23 cellular contexts compared by ENCODE assay signal in genomic region chr1:84168783-84169182, GRCh38. TPM values are rescaled to one million over a fixed set of nuclear protein-coding genes. Genes with fewer than 3 reads are reported as not detected.
DNase-seq lines count a peak whose midpoint lies in the region; ATAC-seq and TF ChIP-seq lines count a peak whose summit lies in the region.
"Had no signal": no experiment of that assay in that cellular context is flagged by ENCODE, and none has a peak within 500 bp of the region (broad histone marks: within the 10 kb centered on the region; RNA-seq: fewer than 3 reads in every experiment).

No MANE protein-coding gene starts in this region.

- H3K9me3 Mint-ChIP-seq in CD4-positive, alpha-beta T cell, result no peaks in the 10 kb centered on the region
- H3K9me3 Mint-ChIP-seq in CD8-positive, alpha-beta memory T cell, result no peaks in the 10 kb centered on the region
- no peaks in the 10 kb centered on the region for H3K9me3 Mint-ChIP-seq in central memory CD8-positive, alpha-beta T cell
- H3K9me3 Mint-ChIP-seq in naive thymus-derived CD4-positive, alpha-beta T cell, result no peaks in the 10 kb centered on the region
- H3K9me3 Mint-ChIP-seq: GM23338 had no signal

- POLR2A ChIA-PET in CD4-positive, alpha-beta T cell (lab: Charles Lee), result interaction anchor here (1.2 kb wide), 1 partner anchor 24 kb away, joined by 5 read pairs; the partner anchor contains the start of gene PRKACB
- POLR2A ChIA-PET in CD8-positive, alpha-beta memory T cell (lab: Charles Lee), result no interaction called here
- POLR2A ChIA-PET in naive thymus-derived CD4-positive, alpha-beta T cell (lab: Charles Lee), result interaction anchor here (0.9 to 1.2 kb wide), 2 partner anchors 22 to 24 kb away, joined by 4 to 6 read pairs; partner anchors contain the start of gene PRKACB

- no peak for ATAC-seq in CD4-positive, alpha-beta T cell (ENCODE audit: poor library complexity)
- no peak for ATAC-seq in central memory CD8-positive, alpha-beta T cell (replicated peaks; ENCODE audit: extremely low read depth, poor library complexity, severe bottlenecking)
- ATAC-seq in naive thymus-derived CD4-positive, alpha-beta T cell, result no peak
- no peak for ATAC-seq in GM21529 (IDR thresholded peaks at IDR 0.05; ENCODE audit: unreplicated experiment)
- ATAC-seq: GM23338, K562 had no signal

- peaks cover 92% of the 10 kb centered on the region for H3K4me1 Mint-ChIP-seq in CD4-positive, alpha-beta T cell (ENCODE audit: low read depth)
- H3K4me1 Mint-ChIP-seq in CD8-positive, alpha-beta memory T cell, result peaks cover 73 to 95% (median 92%) of the 10 kb centered on the region in 3 donors
- H3K4me1 Mint-ChIP-seq in central memory CD8-positive, alpha-beta T cell, result peaks cover 68% of the 10 kb centered on the region
- peaks cover 35 to 97% (median 88%) of the 10 kb centered on the region in 7 donors for H3K4me1 Mint-ChIP-seq in naive thymus-derived CD4-positive, alpha-beta T cell

- H3K36me3 ChIP-seq in CD8-positive, alpha-beta memory T cell (ENCODE audit: insufficient read depth, low read length), result no peaks in the 10 kb centered on the region
- H3K36me3 ChIP-seq in naive thymus-derived CD4-positive, alpha-beta T cell (ENCODE audit: control insufficient read depth in 2 of 3, insufficient read depth in 3 of 3, low read length in 3 of 3), result no peaks in the 10 kb centered on the region

- peaks cover 46% of the 10 kb centered on the region for H3K4me1 ChIP-seq in CD8-positive, alpha-beta memory T cell (ENCODE audit: insufficient read depth, low read length)
- H3K4me1 ChIP-seq in naive thymus-derived CD4-positive, alpha-beta T cell (ENCODE audit: control insufficient read depth in 2 of 2, insufficient read depth in 2 of 2, low read length in 2 of 2), result peaks cover 28 to 44% of the 10 kb centered on the region in 2 donors
- H3K4me1 ChIP-seq: Caco-2 had no signal

- H3K4me3 Mint-ChIP-seq in CD4-positive, alpha-beta T cell, result no peak overlapping the region
- H3K4me3 Mint-ChIP-seq in CD8-positive, alpha-beta memory T cell, result peak overlapping the region in 3 of 7 donors; percentile 9 to 55 (median 20)
- no peak overlapping the region for H3K4me3 Mint-ChIP-seq in central memory CD8-positive, alpha-beta T cell
- H3K4me3 Mint-ChIP-seq in naive thymus-derived CD4-positive, alpha-beta T cell, result peak overlapping the region in 4 of 10 donors; percentile 3 to 46 (median 18)
- H3K4me3 Mint-ChIP-seq: GM23338 had no signal

- peak overlapping the region; percentile 24 for H3K27ac Mint-ChIP-seq in CD4-positive, alpha-beta T cell
- H3K27ac Mint-ChIP-seq in CD8-positive, alpha-beta memory T cell, result peak overlapping the region; percentile 10 to 72 (median 55)
- peak overlapping the region; percentile 67 for H3K27ac Mint-ChIP-seq in central memory CD8-positive, alpha-beta T cell (ENCODE audit: low read depth)
- H3K27ac Mint-ChIP-seq in naive thymus-derived CD4-positive, alpha-beta T cell, result peak overlapping the region in 5 of 9 donors; percentile 6 to 68 (median 54)
- H3K27ac Mint-ChIP-seq: GM23338 had no signal

- CTCF ChIA-PET in CD4-positive, alpha-beta T cell (lab: Charles Lee), result interaction anchor here (0.6 to 2.0 kb wide), 4 partner anchors 9 to 1109 kb away, joined by 3 to 5 read pairs (median 4); no protein-coding TSS in a partner anchor
- CTCF ChIA-PET in CD8-positive, alpha-beta memory T cell (lab: Charles Lee), result no interaction called here
- CTCF ChIA-PET in naive thymus-derived CD4-positive, alpha-beta T cell (lab: Charles Lee), result no interaction called here

- H3K27me3 Mint-ChIP-seq in CD4-positive, alpha-beta T cell, result no peaks in the 10 kb centered on the region
- H3K27me3 Mint-ChIP-seq in CD8-positive, alpha-beta memory T cell, result no peaks in the 10 kb centered on the region
- no peaks in the 10 kb centered on the region for H3K27me3 Mint-ChIP-seq in central memory CD8-positive, alpha-beta T cell
- H3K27me3 Mint-ChIP-seq in naive thymus-derived CD4-positive, alpha-beta T cell, result no peaks in the 10 kb centered on the region

- H3K9me3 ChIP-seq in CD4-positive, alpha-beta T cell (ENCODE audit: control insufficient read depth, low read length), result no peaks in the 10 kb centered on the region
- no peaks in the 10 kb centered on the region for H3K9me3 ChIP-seq in CD8-positive, alpha-beta memory T cell (ENCODE audit: low read length)
- H3K9me3 ChIP-seq in naive thymus-derived CD4-positive, alpha-beta T cell (ENCODE audit: control insufficient read depth in 2 of 3, low read length in 3 of 3), result no peaks in the 10 kb centered on the region
- H3K9me3 ChIP-seq: Caco-2 had no signal

- no peak for DNase-seq in CD4-positive, alpha-beta T cell
- DNase-seq in CD8-positive, alpha-beta memory T cell, result no peak
- DNase-seq in central memory CD8-positive, alpha-beta T cell (ENCODE audit: low spot score in 2 of 2), result no peak
- DNase-seq in naive thymus-derived CD4-positive, alpha-beta T cell, result no peak
- no peak for DNase-seq in GM13976 (ENCODE audit: low spot score)
- no peak for DNase-seq in mesenteric fat pad (ENCODE audit: low spot score)
- no peak for DNase-seq in NCI-H187 treated with DMSO at 0.1 percent for 48 hours (lab: John Stamatoyannopoulos, UW)
- DNase-seq: ACHN, AML-193, Caco-2, GF-D8, NCI-H1105 treated with DMSO at 0.1 percent for 48 hours, NCI-H1694, NCI-H2107, NCI-H524, NCI-H82, OCI-M1, SHP77 had no signal

- no peak for TF ChIP-seq CTCF in CD4-positive, alpha-beta T cell (IDR thresholded peaks at IDR 0.05)
- no peak for TF ChIP-seq CTCF in GM13976 (IDR thresholded peaks at IDR 0.05; ENCODE audit: borderline replicate concordance, control extremely low read depth, extremely low read depth, insufficient read depth, missing control alignments)

- in situ Hi-C loops in GM13976 (cut with MboI; ENCODE audit: low sequenced_read_pairs, unreplicated experiment), result no loop called here

- no peak overlapping the region for H3K27ac ChIP-seq in CD4-positive, alpha-beta T cell (ENCODE audit: low read depth, low read length)
- H3K27ac ChIP-seq in CD8-positive, alpha-beta memory T cell (ENCODE audit: low read depth, low read length), result no peak overlapping the region
- H3K27ac ChIP-seq in naive thymus-derived CD4-positive, alpha-beta T cell (ENCODE audit: low read depth, low read length), result no peak overlapping the region
- H3K27ac ChIP-seq: C4-2B, SK-N-MC had no signal

- H3K27me3 ChIP-seq in CD4-positive, alpha-beta T cell (ENCODE audit: control insufficient read depth, insufficient read depth, low read length), result no peaks in the 10 kb centered on the region
- H3K27me3 ChIP-seq in CD8-positive, alpha-beta memory T cell (ENCODE audit: insufficient read depth, low read length, poor library complexity, severe bottlenecking), result no peaks in the 10 kb centered on the region
- H3K27me3 ChIP-seq in naive thymus-derived CD4-positive, alpha-beta T cell (ENCODE audit: control insufficient read depth in 2 of 2, insufficient read depth in 2 of 2, low read length in 2 of 2), result no peaks in the 10 kb centered on the region

- intact Hi-C loops in CD4-positive, alpha-beta T cell (cut with DNase I, micrococcal nuclease), result no loop called here
- intact Hi-C loops in naive thymus-derived CD4-positive, alpha-beta T cell (cut with micrococcal nuclease), result loop anchor here in 1 of 2 donors (1.0 to 2.0 kb wide), 3 partner anchors 9 to 14 kb away; no protein-coding TSS in a partner anchor

- peaks cover 15% of the 10 kb centered on the region for H3K36me3 Mint-ChIP-seq in CD4-positive, alpha-beta T cell (ENCODE audit: low read depth)
- peaks cover 0 to 6% (median under 1%) of the 10 kb centered on the region in 3 donors for H3K36me3 Mint-ChIP-seq in CD8-positive, alpha-beta memory T cell
- peaks cover 7% of the 10 kb centered on the region for H3K36me3 Mint-ChIP-seq in central memory CD8-positive, alpha-beta T cell (ENCODE audit: insufficient read depth)
- H3K36me3 Mint-ChIP-seq in naive thymus-derived CD4-positive, alpha-beta T cell, result peaks cover 0 to 8% (median 4%) of the 10 kb centered on the region in 5 donors

- no peak overlapping the region for H3K4me3 ChIP-seq in CD8-positive, alpha-beta memory T cell (ENCODE audit: low read length)
- no peak overlapping the region for H3K4me3 ChIP-seq in naive thymus-derived CD4-positive, alpha-beta T cell (ENCODE audit: low read length)
- H3K4me3 ChIP-seq: GM23338, K562, SK-N-MC had no signal

RNA-seq across cellular contexts. Expression of gene PRKACB, which starts 24.7 kb away (rescaled TPM):
- 10 to 100 TPM; 49.7 to 52.4 TPM for total RNA-seq in CD4-positive, alpha-beta T cell
- 10 to 100 TPM; 47.7 to 54.6 TPM for total RNA-seq in CD8-positive, alpha-beta memory T cell
- 97.5 TPM for polyA plus RNA-seq in CD8-positive, alpha-beta memory T cell
- 100 to 1,000 TPM in 2 of 5 experiments, 10 to 100 TPM in 3; 71.1 to 176 (median 89.3) TPM for total RNA-seq in naive thymus-derived CD4-positive, alpha-beta T cell
- polyA plus RNA-seq in naive thymus-derived CD4-positive, alpha-beta T cell, result 100 to 1,000 TPM in 1 of 2 donors, 10 to 100 TPM in 1; 95.0 to 134 TPM
- total RNA-seq in mesenteric fat pad, result 38.1 TPM
